18 cellular contexts compared by ENCODE assay signal in the genomic region with DNA sequence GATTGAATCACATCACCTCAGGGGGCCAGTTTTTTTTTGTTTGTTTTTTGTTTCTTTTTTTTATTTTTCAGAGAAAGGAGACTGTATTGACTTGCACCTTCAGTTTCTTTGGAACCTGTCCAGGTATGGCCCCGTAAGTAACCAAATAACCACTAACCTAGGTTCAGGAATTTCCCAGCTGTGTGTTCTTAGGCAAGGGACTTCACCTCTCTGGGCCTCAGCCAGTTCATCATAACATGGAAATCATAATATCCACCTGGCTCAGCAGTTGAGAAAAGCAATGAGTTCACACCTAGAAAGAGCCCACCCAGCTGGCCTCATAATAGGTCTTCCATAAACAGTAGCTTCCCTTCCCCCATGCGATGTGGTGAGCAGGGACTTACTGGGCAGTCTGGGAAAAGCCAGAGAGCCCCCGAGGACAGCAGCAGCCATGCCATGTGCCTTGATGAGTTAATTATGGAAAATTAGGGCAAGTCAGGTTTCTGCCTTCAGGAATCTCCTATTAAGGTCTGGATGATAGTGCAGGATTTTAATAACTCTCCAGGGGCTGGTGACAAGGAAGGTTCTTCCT. TPM values are rescaled to one million over a fixed set of nuclear protein-coding genes. Genes with fewer than 3 reads are reported as not detected.
DNase-seq lines count a peak whose midpoint lies in the region; ATAC-seq and TF ChIP-seq lines count a peak whose summit lies in the region.
"Had no signal": no experiment of that assay in that cellular context is flagged by ENCODE, and none has a peak within 500 bp of the region (broad histone marks: within the 10 kb centered on the region; RNA-seq: fewer than 3 reads in every experiment).

No MANE protein-coding gene starts in this region.

- no peak overlapping the region for H3K18ac ChIP-seq in H9 (ENCODE audit: insufficient read length, low read depth, low read length)

- ATAC-seq in HG02884 (IDR thresholded peaks at IDR 0.05; ENCODE audit: unreplicated experiment), result no peak
- ATAC-seq: HepG2 had no signal

- WGBS in H9 (ENCODE audit: extremely low coverage, insufficient read length, low lambda C conversion rate), result no CpG with 5 or more reads among the region's 3 CpGs
- 83% methylated on average over 3 of the region's 3 CpGs; no CpG with 5 or more reads in 1 of the 2 experiments for WGBS in endodermal cell (ENCODE audit: insufficient coverage in 1 of 2, insufficient read length in 1 of 2), 2 experiments
- WGBS in mesodermal cell (ENCODE audit: insufficient coverage in 2 of 2), 2 experiments, result 90 to 100% methylated on average over 1 to 3 of the region's 3 CpGs

- no peak overlapping the region for H3K14ac ChIP-seq in H9 (ENCODE audit: insufficient read depth, low read length)

- no peak overlapping the region for H2BK5ac ChIP-seq in H9 (ENCODE audit: insufficient read length, low read length)

- no peak overlapping the region for H3K4me2 ChIP-seq in H9 (ENCODE audit: insufficient read depth, insufficient read length, low read length)
- H3K4me2 ChIP-seq: BLaER1 treated with 17β-estradiol and CSF1 and Interleukin-3, amounts not matched to agents 10 nM and 100 nM had no signal

- H4K20me1 ChIP-seq in H9 (ENCODE audit: control insufficient read depth, insufficient read depth, insufficient read length), result no peaks in the 10 kb centered on the region
- H4K20me1 ChIP-seq: BLaER1 treated with 17β-estradiol and CSF1 and Interleukin-3, amounts not matched to agents 10 nM and 100 nM had no signal

- no peak overlapping the region for H4K91ac ChIP-seq in H9 (ENCODE audit: insufficient read length, low read depth, low read length)

- no peak overlapping the region for H2BK12ac ChIP-seq in H9 (ENCODE audit: insufficient read length, low read depth, low read length)

- no peak overlapping the region for H3K4me3 ChIP-seq in BE2C (ENCODE audit: low read depth, low read length)
- no peak overlapping the region for H3K4me3 ChIP-seq in endodermal cell (ENCODE audit: low read length)
- no peak overlapping the region for H3K4me3 ChIP-seq in mesodermal cell (ENCODE audit: extremely low read depth, insufficient read depth, low read length, poor library complexity, severe bottlenecking)
- H3K4me3 ChIP-seq: BLaER1 treated with 17β-estradiol and CSF1 and Interleukin-3, amounts not matched to agents 10 nM and 100 nM had no signal

- H3K9me3 ChIP-seq in BE2C, result no peaks in the 10 kb centered on the region
- H3K9me3 ChIP-seq in H9 (ENCODE audit: control insufficient read depth, low read depth, low read length), result no peaks in the 10 kb centered on the region
- no peaks in the 10 kb centered on the region for H3K9me3 ChIP-seq in endodermal cell (ENCODE audit: control insufficient read depth, low read length)
- no peaks in the 10 kb centered on the region for H3K9me3 ChIP-seq in mesodermal cell (ENCODE audit: control insufficient read depth, low read length)
- H3K9me3 ChIP-seq: BLaER1 treated with 17β-estradiol and CSF1 and Interleukin-3, amounts not matched to agents 10 nM and 100 nM had no signal

- H3K27me3 ChIP-seq in BE2C (no peaks in the 10 kb centered on the region), H9 (ENCODE audit: insufficient read depth, low read length) (no peaks in the 10 kb centered on the region), endodermal cell (ENCODE audit: control insufficient read depth, insufficient read depth, low read length, poor library complexity, severe bottlenecking) (no peaks in the 10 kb centered on the region)
- H3K27me3 ChIP-seq: BLaER1 treated with 17β-estradiol and CSF1 and Interleukin-3, amounts not matched to agents 10 nM and 100 nM had no signal

- H3K27ac ChIP-seq in H9 (ENCODE audit: insufficient read length, low read depth, low read length) (no peak overlapping the region), endodermal cell (ENCODE audit: low read depth, low read length) (no peak overlapping the region), mesodermal cell (ENCODE audit: low read depth, low read length, severe bottlenecking) (peak overlapping the region; percentile 50)
- H3K27ac ChIP-seq: BLaER1 treated with 17β-estradiol and CSF1 and Interleukin-3, amounts not matched to agents 10 nM and 100 nM had no signal

- H2AFZ ChIP-seq in H9 (ENCODE audit: low read length), result no peak overlapping the region

- H3K36me3 ChIP-seq in BE2C (no peaks in the 10 kb centered on the region), endodermal cell (ENCODE audit: control insufficient read depth, insufficient read depth, low read length) (no peaks in the 10 kb centered on the region), mesodermal cell (ENCODE audit: control insufficient read depth, insufficient read depth, low read length) (no peaks in the 10 kb centered on the region)
- H3K36me3 ChIP-seq: BLaER1 treated with 17β-estradiol and CSF1 and Interleukin-3, amounts not matched to agents 10 nM and 100 nM had no signal

- no peak overlapping the region for H2BK15ac ChIP-seq in H9 (ENCODE audit: low read depth, low read length)

- no peak overlapping the region for H3K23ac ChIP-seq in H9 (ENCODE audit: insufficient read length, low read depth, low read length)

- no peak overlapping the region for H2BK120ac ChIP-seq in H9 (ENCODE audit: low read depth, low read length, poor library complexity, severe bottlenecking)

- H3K27ac Mint-ChIP-seq in H9 (peak overlapping the region in 1 of 3 experiments; percentile 49; a peak in 1 of 7 replicates), endodermal cell (no peak overlapping the region)

- H3K9ac ChIP-seq in H9 (ENCODE audit: extremely low read depth, insufficient read length, low read length) (no peak overlapping the region), endodermal cell (ENCODE audit: extremely low read depth, low read length, poor library complexity, severe bottlenecking) (no peak overlapping the region)
- H3K9ac ChIP-seq: BLaER1 treated with 17β-estradiol and CSF1 and Interleukin-3, amounts not matched to agents 10 nM and 100 nM had no signal

- TF ChIP-seq CTCF in BE2C (IDR thresholded peaks at IDR 0.05; ENCODE audit: low read depth, low read length) (no peak), H9 (conservative IDR thresholded peaks at IDR 0.05) (peak; percentile 34; the same call in 1 of the 3 replicates), endodermal cell (conservative IDR thresholded peaks at IDR 0.05) (peak; percentile 37)

- no peak overlapping the region for H2BK20ac ChIP-seq in H9 (ENCODE audit: low read depth, low read length, poor library complexity, severe bottlenecking)

- H3K4me3 Mint-ChIP-seq in H9, result no peak overlapping the region
- H3K4me3 Mint-ChIP-seq in endodermal cell, result no peak overlapping the region
- H3K4me3 Mint-ChIP-seq: CD4-positive, CD25-positive, alpha-beta regulatory T cell had no signal

- no peak overlapping the region for H3T11ph ChIP-seq in H9 (ENCODE audit: low read length)

- no peak overlapping the region for H3K4ac ChIP-seq in H9 (ENCODE audit: low read depth, low read length)

- H4K8ac ChIP-seq in H9 (replicated peaks; ENCODE audit: insufficient read length, low read depth, low read length), result no peak overlapping the region

- no peak overlapping the region for H3K56ac ChIP-seq in H9 (ENCODE audit: insufficient read length, low read depth, low read length)

- H3K4me1 Mint-ChIP-seq in H9 (peaks cover 10 to 16% of the 10 kb centered on the region in 2 experiments), endodermal cell (peaks cover 7% of the 10 kb centered on the region)
- H3K4me1 Mint-ChIP-seq: CD4-positive, CD25-positive, alpha-beta regulatory T cell had no signal

- DNase-seq in BE2C, result peak; percentile 39
- DNase-seq in H9, result no peak
- no peak for DNase-seq in endodermal cell
- DNase-seq in DMS53 treated with DMSO at 0.1 percent for 48 hours (lab: John Stamatoyannopoulos, UW; ENCODE audit: unreplicated experiment), result no peak
- no peak for DNase-seq in mucosa of gallbladder (ENCODE audit: low spot score)
- DNase-seq: 8988T; AML-193; Calu3; CD4-positive, CD25-positive, alpha-beta regulatory T cell; DMS 273 treated with DMSO at 0.1 percent for 48 hours; DMS79 treated with DMSO at 0.1 percent for 48 hours; EL; GDM1; H7 had no signal

- no peaks in the 10 kb centered on the region for H3K79me1 ChIP-seq in H9 (ENCODE audit: insufficient read depth, low read depth, low read length, poor library complexity, severe bottlenecking)

- H3K79me2 ChIP-seq in H9 (ENCODE audit: insufficient read depth, low read length), result no peaks in the 10 kb centered on the region

- H3K9me3 Mint-ChIP-seq in H9 (no peaks in the 10 kb centered on the region; a peak in 1 of 5 replicates), endodermal cell (no peaks in the 10 kb centered on the region)

- no peaks in the 10 kb centered on the region for H3K23me2 ChIP-seq in H9 (ENCODE audit: insufficient read length, low read depth, low read length, poor library complexity, severe bottlenecking)

- H3K27me3 Mint-ChIP-seq in H9 (ENCODE audit: low read depth) (peaks cover 2% of the 10 kb centered on the region), endodermal cell (ENCODE audit: insufficient read depth) (peaks cover 14% of the 10 kb centered on the region)

- peak overlapping the region; percentile 45 for H2AK5ac ChIP-seq in H9 (ENCODE audit: insufficient read length, low read length)

- no peaks in the 10 kb centered on the region for H3K36me3 Mint-ChIP-seq in H9 (ENCODE audit: insufficient read depth in 1 of 3, low read depth in 3 of 3)
- no peaks in the 10 kb centered on the region for H3K36me3 Mint-ChIP-seq in endodermal cell (ENCODE audit: low read depth)
- H3K36me3 Mint-ChIP-seq: CD4-positive, CD25-positive, alpha-beta regulatory T cell had no signal

- no peak overlapping the region for H4K5ac ChIP-seq in H9 (ENCODE audit: insufficient read length, low read depth, low read length)

- H3K4me1 ChIP-seq in BE2C (peaks cover 11% of the 10 kb centered on the region; the same call in 1 of the 2 replicates), H9 (ENCODE audit: insufficient read depth, low read length) (no peaks in the 10 kb centered on the region), endodermal cell (ENCODE audit: control insufficient read depth, insufficient read depth, low read length) (no peaks in the 10 kb centered on the region), mesodermal cell (ENCODE audit: control insufficient read depth, insufficient read depth, low read length, poor library complexity, severe bottlenecking) (no peaks in the 10 kb centered on the region)
- H3K4me1 ChIP-seq: BLaER1 treated with 17β-estradiol and CSF1 and Interleukin-3, amounts not matched to agents 10 nM and 100 nM had no signal

RNA-seq across cellular contexts. Expression of gene WSCD2, which starts 27.4 kb away (rescaled TPM):
- polyA plus RNA-seq in BE2C (2012; ENCODE audit: insufficient read depth, insufficient read length, low read depth), result 1.7 TPM
- 0.92 and 1.2 TPM in 2 replicates for total RNA-seq in H9 (2021)
- total RNA-seq in endodermal cell, result 1 to 10 TPM in 1 of 2 donors, under 1 TPM in 1; 0.80 to 1.3 TPM
- 4.0 TPM for polyA plus RNA-seq in endodermal cell (2013, experiment 1 of 2)
- 2.6 TPM for polyA plus RNA-seq in endodermal cell (2013, experiment 2 of 2)
- polyA plus RNA-seq in mesodermal cell (2013, experiment 1 of 2), result 10.4 TPM
- 7.5 TPM for polyA plus RNA-seq in mesodermal cell (2013, experiment 2 of 2)
- 0.26 TPM for total RNA-seq in mucosa of gallbladder
- total RNA-seq: Calu3, HepG2 had no signal
- polyA plus RNA-seq: HepG2 had no signal
